Comparison of ENCODE assay signal across 12 cellular contexts in the genomic region with DNA sequence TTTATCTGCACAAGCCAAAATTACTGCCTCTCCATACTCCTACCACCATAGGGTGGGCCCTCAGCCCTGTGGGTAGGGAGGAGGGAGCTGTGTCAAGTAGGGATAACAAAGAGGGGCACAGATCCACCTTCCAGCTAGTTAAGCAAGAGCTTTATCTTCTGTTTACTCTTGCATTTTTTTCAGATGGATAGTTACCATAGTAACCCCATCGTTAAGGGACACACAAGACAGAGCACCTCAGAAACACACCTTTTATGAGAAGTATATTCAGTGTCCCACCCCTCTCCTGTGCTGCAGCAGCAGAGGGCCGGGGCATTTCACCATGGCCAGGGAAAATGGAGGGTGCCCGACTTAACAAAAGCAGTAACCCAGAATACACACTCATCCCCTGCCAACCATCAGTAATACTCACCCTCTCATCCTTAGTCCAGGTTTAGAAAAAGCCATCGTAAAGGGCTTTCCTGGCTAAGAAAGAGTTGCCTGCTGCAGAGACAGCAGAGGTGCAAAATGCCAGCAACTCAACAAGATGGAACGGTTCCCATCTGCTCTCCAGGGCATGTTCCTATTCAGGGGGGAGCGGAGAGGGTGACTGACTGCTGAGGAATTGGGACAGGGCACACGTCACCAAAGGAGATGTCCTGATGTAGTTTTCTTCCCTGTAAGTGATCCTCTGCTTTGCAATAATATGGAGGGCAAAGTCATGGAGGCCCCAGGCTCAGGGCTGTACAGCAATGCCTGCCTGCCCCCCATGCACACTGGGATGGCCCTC. TPM values are rescaled to one million over a fixed set of nuclear protein-coding genes. Genes with fewer than 3 reads are reported as not detected.
DNase-seq lines count a peak whose midpoint lies in the region; ATAC-seq and TF ChIP-seq lines count a peak whose summit lies in the region.
"Had no signal": no experiment of that assay in that cellular context is flagged by ENCODE, and none has a peak within 500 bp of the region (broad histone marks: within the 10 kb centered on the region; RNA-seq: fewer than 3 reads in every experiment).

No MANE protein-coding gene starts in this region.

- H3K9me3 ChIP-seq in right atrium auricular region, result no peaks in the 10 kb centered on the region
- H3K9me3 ChIP-seq: BE2C had no signal

- H3K36me3 ChIP-seq in right atrium auricular region, result peaks cover 27% of the 10 kb centered on the region

- peaks cover 66% of the 10 kb centered on the region for H3K4me1 Mint-ChIP-seq in stimulated activated naive CD8-positive, alpha-beta T cell treated with anti-CD3 and anti-CD28 coated beads, Interleukin-15, amount 100 ng/mL, for 72 hours
- peaks cover 85% of the 10 kb centered on the region for H3K4me1 Mint-ChIP-seq in activated CD8-positive, alpha-beta T cell treated with anti-CD3 and anti-CD28 coated beads, Interleukin-2, amount 10 ng/mL, durations not matched to agents 7 days and 5 days (ENCODE audit: low read depth)
- peaks cover 29 to 36% of the 10 kb centered on the region in 2 donors for H3K4me1 Mint-ChIP-seq in effector memory CD8-positive, alpha-beta T cell (ENCODE audit: low read depth in 2 of 2)
- H3K4me1 Mint-ChIP-seq: memory B cell had no signal

- TF ChIP-seq CTCF in right atrium auricular region (IDR thresholded peaks at IDR 0.05), result no peak

- no peaks in the 10 kb centered on the region for H3K9me3 Mint-ChIP-seq in stimulated activated naive CD8-positive, alpha-beta T cell treated with anti-CD3 and anti-CD28 coated beads, Interleukin-15, amount 100 ng/mL, for 72 hours
- no peaks in the 10 kb centered on the region for H3K9me3 Mint-ChIP-seq in activated CD8-positive, alpha-beta T cell treated with anti-CD3 and anti-CD28 coated beads, Interleukin-2, amount 10 ng/mL, durations not matched to agents 7 days and 5 days (ENCODE audit: insufficient read depth)
- H3K9me3 Mint-ChIP-seq in effector memory CD8-positive, alpha-beta T cell, result no peaks in the 10 kb centered on the region
- H3K9me3 Mint-ChIP-seq: activated T-cell treated with anti-CD3 and anti-CD28 coated beads, Interleukin-2, amount 50 U/mL, for 4 hours; memory B cell had no signal

- POLR2A ChIA-PET in activated CD8-positive, alpha-beta T cell treated with anti-CD3 and anti-CD28 coated beads, Interleukin-2, amount 10 ng/mL, durations not matched to agents 7 days and 5 days (lab: Charles Lee), result interaction anchor here (0.7 kb wide), 1 partner anchor 10 kb away, joined by 3 read pairs; no protein-coding TSS in a partner anchor

- peaks cover 91% of the 10 kb centered on the region for H3K36me3 Mint-ChIP-seq in activated CD8-positive, alpha-beta T cell treated with anti-CD3 and anti-CD28 coated beads, Interleukin-2, amount 10 ng/mL, durations not matched to agents 7 days and 5 days (ENCODE audit: low read depth)
- H3K36me3 Mint-ChIP-seq in effector memory CD8-positive, alpha-beta T cell (ENCODE audit: insufficient read depth), result peaks cover 54% of the 10 kb centered on the region

- H3K27me3 ChIP-seq in right atrium auricular region, result no peaks in the 10 kb centered on the region
- H3K27me3 ChIP-seq: BE2C had no signal

- no peak overlapping the region for H3K4me3 Mint-ChIP-seq in stimulated activated naive CD8-positive, alpha-beta T cell treated with anti-CD3 and anti-CD28 coated beads, Interleukin-15, amount 100 ng/mL, for 72 hours
- peak overlapping the region; percentile 59 for H3K4me3 Mint-ChIP-seq in activated CD8-positive, alpha-beta T cell treated with anti-CD3 and anti-CD28 coated beads, Interleukin-2, amount 10 ng/mL, durations not matched to agents 7 days and 5 days
- H3K4me3 Mint-ChIP-seq in effector memory CD8-positive, alpha-beta T cell, result no peak overlapping the region
- H3K4me3 Mint-ChIP-seq: activated T-cell treated with anti-CD3 and anti-CD28 coated beads, Interleukin-2, amount 50 U/mL, for 4 hours; memory B cell had no signal

- peaks cover 0 to 50% of the 10 kb centered on the region in 2 donors for H3K4me1 ChIP-seq in right atrium auricular region
- H3K4me1 ChIP-seq: BE2C had no signal

- no peak for DNase-seq in stimulated activated naive CD8-positive, alpha-beta T cell treated with anti-CD3 and anti-CD28 coated beads, Interleukin-15, amount 100 ng/mL, for 72 hours
- DNase-seq in stimulated activated naive CD8-positive, alpha-beta T cell treated with anti-CD3 and anti-CD28 coated beads, Interleukin-15, Interleukin-2, amounts not matched to agents 100 U/mL and 50 U/mL, for 24 hours, result no peak
- DNase-seq in activated CD8-positive, alpha-beta T cell treated with anti-CD3 and anti-CD28 coated beads, Interleukin-2, amount 10 ng/mL, durations not matched to agents 7 days and 5 days, result no peak
- DNase-seq in right atrium auricular region (ENCODE audit: low spot score), result no peak
- DNase-seq in mesenteric fat pad (ENCODE audit: low spot score), result no peak
- no peak for DNase-seq in effector memory CD8-positive, alpha-beta T cell
- DNase-seq: activated T-cell treated with anti-CD3 and anti-CD28 coated beads, Interleukin-2, amount 50 U/mL, for 4 hours; BE2C; NCI-H446 had no signal

- H3K27ac ChIP-seq in right atrium auricular region, result peak overlapping the region; percentile 54 to 71

- CTCF ChIA-PET in activated CD8-positive, alpha-beta T cell treated with anti-CD3 and anti-CD28 coated beads, Interleukin-2, amount 10 ng/mL, durations not matched to agents 7 days and 5 days (lab: Charles Lee), result interaction anchor here (1.2 to 2.0 kb wide), 2 partner anchors 41 to 52 kb away, joined by 3 to 4 read pairs; no protein-coding TSS in a partner anchor

- no peak overlapping the region for H3K4me3 ChIP-seq in right atrium auricular region

- H3K27me3 Mint-ChIP-seq in stimulated activated naive CD8-positive, alpha-beta T cell treated with anti-CD3 and anti-CD28 coated beads, Interleukin-15, amount 100 ng/mL, for 72 hours, result no peaks in the 10 kb centered on the region
- no peaks in the 10 kb centered on the region for H3K27me3 Mint-ChIP-seq in activated CD8-positive, alpha-beta T cell treated with anti-CD3 and anti-CD28 coated beads, Interleukin-2, amount 10 ng/mL, durations not matched to agents 7 days and 5 days (ENCODE audit: low read depth)
- no peaks in the 10 kb centered on the region for H3K27me3 Mint-ChIP-seq in effector memory CD8-positive, alpha-beta T cell
- H3K27me3 Mint-ChIP-seq: memory B cell had no signal

- peak overlapping the region; percentile 33 to 42 for H3K27ac Mint-ChIP-seq in stimulated activated naive CD8-positive, alpha-beta T cell treated with anti-CD3 and anti-CD28 coated beads, Interleukin-15, amount 100 ng/mL, for 72 hours
- peak overlapping the region; percentile 89 for H3K27ac Mint-ChIP-seq in activated CD8-positive, alpha-beta T cell treated with anti-CD3 and anti-CD28 coated beads, Interleukin-2, amount 10 ng/mL, durations not matched to agents 7 days and 5 days
- H3K27ac Mint-ChIP-seq in effector memory CD8-positive, alpha-beta T cell, result peak overlapping the region in 1 of 2 donors; percentile 62
- H3K27ac Mint-ChIP-seq: memory B cell had no signal

- ATAC-seq in stimulated activated naive CD8-positive, alpha-beta T cell treated with anti-CD3 and anti-CD28 coated beads, Interleukin-15, amount 100 ng/mL, for 72 hours, result no peak
- no peak for ATAC-seq in stimulated activated naive CD8-positive, alpha-beta T cell treated with anti-CD3 and anti-CD28 coated beads, Interleukin-15, Interleukin-2, amounts not matched to agents 100 U/mL and 50 U/mL, for 24 hours
- ATAC-seq in activated CD8-positive, alpha-beta T cell treated with anti-CD3 and anti-CD28 coated beads, Interleukin-2, amount 10 ng/mL, durations not matched to agents 7 days and 5 days, result peak; percentile 58
- ATAC-seq in HG03469 (IDR thresholded peaks at IDR 0.05; ENCODE audit: unreplicated experiment) (no peak), HG02870 (IDR thresholded peaks at IDR 0.05; ENCODE audit: unreplicated experiment) (no peak)
- ATAC-seq in effector memory CD8-positive, alpha-beta T cell (replicated peaks), result no peak
- ATAC-seq: activated T-cell treated with anti-CD3 and anti-CD28 coated beads, Interleukin-2, amount 50 U/mL, for 4 hours had no signal

RNA-seq across cellular contexts. Expression of a gene that starts 25.1 kb away (rescaled TPM):
- total RNA-seq in activated CD8-positive, alpha-beta T cell treated with anti-CD3 and anti-CD28 coated beads, Interleukin-2, amount 10 ng/mL, durations not matched to agents 7 days and 5 days, result 100 to 1,000 TPM; 328 to 332 TPM
- 100 to 1,000 TPM; 149 to 179 TPM for total RNA-seq in right atrium auricular region
- 170 TPM for total RNA-seq in mesenteric fat pad
